21 cellular contexts compared by ENCODE assay signal in the genomic region with DNA sequence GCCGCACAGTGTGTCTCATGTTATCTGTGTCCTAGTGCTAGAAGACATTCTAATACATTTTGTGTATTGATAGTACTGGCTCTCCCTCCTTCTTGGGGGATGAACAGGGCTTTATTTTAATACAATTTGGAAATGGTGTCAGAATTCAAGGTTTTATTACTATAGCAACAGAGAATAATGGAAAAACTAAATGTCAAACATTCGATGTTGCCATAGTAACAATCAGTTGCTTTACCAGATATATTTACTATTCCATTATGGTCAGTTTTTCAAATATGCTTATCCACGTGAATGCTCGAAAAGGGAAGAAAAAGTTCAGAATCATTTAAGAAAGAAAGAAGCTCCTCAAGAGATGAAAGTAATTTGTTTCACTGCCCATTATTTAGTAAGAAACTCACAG.
"Had no signal": no experiment of that assay in that cellular context is flagged by ENCODE, and none has a peak within 500 bp of the region (broad histone marks: within the 10 kb centered on the region; RNA-seq: fewer than 3 reads in every experiment).

No MANE protein-coding gene starts in this region.

- DNase-seq: activated CD4-positive, alpha-beta T cell treated with anti-CD3 and anti-CD28 coated beads for 4 hours; activated CD4-positive, alpha-beta T cell treated with anti-CD3 and anti-CD28 coated beads, Interleukin-2, amount 50 U/mL, for 48 hours; activated CD4-positive, CD25-positive, alpha-beta regulatory T cell; activated CD8-positive, alpha-beta memory T cell treated with anti-CD3 and anti-CD28 coated beads, Interleukin-2, amount 50 U/mL, for 4 hours; activated gamma-delta T cell; activated naive CD4-positive, alpha-beta T cell treated with anti-CD3 and anti-CD28 coated beads, Interleukin-2, amount 10 ng/mL, durations not matched to agents 7 days and 5 days; activated naive CD8-positive, alpha-beta T cell treated with anti-CD3 and anti-CD28 coated beads, Interleukin-2, amount 10 ng/mL, durations not matched to agents 7 days and 5 days; activated T-cell treated with anti-CD3 and anti-CD28 coated beads, Interleukin-2, amount 50 U/mL, for 24 hours; caudate nucleus; cortex of kidney; endodermal cell; esophagus squamous epithelium; left lung; mammary epithelial cell; nucleus accumbens; spleen; stimulated activated naive CD4-positive, alpha-beta T cell had no signal

- H3K27me3 ChIP-seq: left lung, right atrium auricular region, tibial nerve had no signal

- H3K79me2 ChIP-seq: parathyroid adenoma had no signal

- FAIRE-seq: astrocyte had no signal

- H3K4me3 ChIP-seq: esophagus squamous epithelium, left lung, right atrium auricular region, spleen, tibial nerve had no signal

- H3K36me3 ChIP-seq: esophagus squamous epithelium, left lung, right atrium auricular region, spleen, tibial nerve had no signal

- ATAC-seq: left lung had no signal

- H3K4me1 ChIP-seq: esophagus squamous epithelium, left lung, parathyroid adenoma, right atrium auricular region, spleen, tibial nerve had no signal

- H3K9ac ChIP-seq: parathyroid adenoma had no signal

- H3K27ac ChIP-seq: left lung, parathyroid adenoma, right atrium auricular region, spleen, tibial nerve had no signal

- H3K9me3 ChIP-seq: esophagus squamous epithelium, right atrium auricular region, spleen, tibial nerve had no signal

- H2AFZ ChIP-seq: parathyroid adenoma had no signal
